11 cellular contexts compared by ENCODE assay signal in the genomic region with DNA sequence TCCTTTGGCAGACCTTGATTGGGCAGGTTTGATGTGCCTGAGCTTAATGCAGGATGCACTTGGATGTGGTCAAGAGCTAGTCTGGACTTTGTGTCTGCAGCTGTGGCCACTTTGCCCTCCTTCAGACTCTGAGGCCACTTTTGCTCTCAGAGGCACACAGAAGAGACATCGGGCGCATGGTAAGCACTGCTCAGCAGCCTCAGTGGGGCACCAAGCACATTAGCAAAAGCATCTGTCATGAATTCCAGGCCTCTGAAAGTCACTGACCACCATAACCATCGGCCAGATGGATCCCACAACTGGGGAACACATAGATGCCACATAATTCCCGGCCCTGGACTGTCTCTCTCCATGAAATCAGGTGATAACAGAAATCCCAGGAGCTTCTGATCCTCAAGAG. TPM values are rescaled to one million over a fixed set of nuclear protein-coding genes. Genes with fewer than 3 reads are reported as not detected.
"Had no signal": no experiment of that assay in that cellular context is flagged by ENCODE, and none has a peak within 500 bp of the region (broad histone marks: within the 10 kb centered on the region; RNA-seq: fewer than 3 reads in every experiment).

No MANE protein-coding gene starts in this region.

- H3K27ac ChIP-seq: GM23248, KMS-11 had no signal

- H3K4me1 ChIP-seq: HAP-1 had no signal

- ATAC-seq: HCT116 had no signal

- H3K4me3 ChIP-seq: GM23248, HAP-1 had no signal

- DNase-seq: GM23248, GOT3, H7, HFFc6, IMR-90, KBM-7 had no signal

- H3K4me3 Mint-ChIP-seq: HFFc6 had no signal

- H3K9me3 Mint-ChIP-seq: HFFc6 had no signal

- H3K9me3 ChIP-seq: HAP-1 had no signal

- H2AFZ ChIP-seq: GM23248 had no signal

- H3K9ac ChIP-seq: GM23248, KMS-11 had no signal

- H3K27ac Mint-ChIP-seq: HFFc6 had no signal

- H3K4me2 ChIP-seq: KMS-11 had no signal

- H3K36me3 ChIP-seq: HAP-1 had no signal

- FAIRE-seq: HTR-8/SVneo had no signal

RNA-seq across cellular contexts. Expression of a gene that starts 40.1 kb away (rescaled TPM):
- total RNA-seq: GM23248, HFFc6, HT-29, IMR-90 had no signal
- polyA plus RNA-seq: GM23248, IMR-90 had no signal
